ENCODE assay signal across 1 cellular context in the genomic region with DNA sequence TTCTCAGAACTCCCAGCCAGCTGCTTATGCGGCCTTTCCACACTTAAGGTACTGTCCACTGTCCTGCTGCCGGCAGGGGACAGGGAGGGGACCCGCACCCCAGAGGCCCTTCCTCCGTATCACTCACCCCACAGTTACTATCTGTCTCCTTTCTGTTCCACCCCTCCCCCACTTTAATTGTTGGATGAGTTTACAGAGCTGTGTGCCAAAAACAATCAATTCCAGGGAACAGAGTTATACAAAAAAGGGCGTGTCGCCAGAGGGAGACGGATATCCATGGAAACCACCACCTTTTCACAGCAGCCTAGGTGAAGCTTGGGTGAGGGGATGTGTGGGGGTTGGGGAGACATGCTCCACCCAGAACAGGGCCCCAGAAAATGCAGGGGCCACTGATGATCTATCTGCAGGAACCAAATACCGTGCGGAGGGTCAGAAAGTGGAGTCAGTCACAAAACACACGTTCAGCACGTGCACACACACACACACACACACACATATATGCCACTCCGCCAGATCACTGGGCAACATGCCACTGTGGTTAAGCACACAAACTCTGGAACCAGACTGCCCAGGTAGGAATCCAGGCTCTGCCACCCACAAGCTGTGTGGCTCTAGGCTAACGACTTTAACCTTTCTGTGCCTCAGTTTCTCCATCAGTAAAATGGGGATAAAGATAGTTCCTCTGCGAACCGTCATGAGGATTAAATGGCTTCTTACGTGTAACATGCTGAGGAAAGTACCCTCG.
TF ChIP-seq lines count a peak whose summit lies in the region.

No MANE protein-coding gene starts in this region.

TF ChIP-seq in H1, 55 proteins besides CTCF, POLR2A, EP300 and RAD21:
- TF ChIP-seq TAF1 (IDR thresholded peaks at IDR 0.05; ENCODE audit: low read depth, low read length) = no peak
- no peak for TF ChIP-seq FOSL1 (IDR thresholded peaks at IDR 0.05; ENCODE audit: insufficient read depth, low read depth, low read length)
- TF ChIP-seq NRF1 (IDR thresholded peaks at IDR 0.05; ENCODE audit: low read depth, low read length) = no peak
- no peak for TF ChIP-seq TCF12 (IDR thresholded peaks at IDR 0.05; ENCODE audit: low read depth, low read length)
- TF ChIP-seq ASH2L (IDR thresholded peaks at IDR 0.05; ENCODE audit: low read length) = no peak
- no peak for TF ChIP-seq CHD7 (IDR thresholded peaks at IDR 0.05; ENCODE audit: insufficient replicate concordance, low read length)
- no peak for TF ChIP-seq RFX5 (IDR thresholded peaks at IDR 0.05; ENCODE audit: borderline replicate concordance, low read depth, low read length)
- no peak for TF ChIP-seq SP1 (IDR thresholded peaks at IDR 0.05; ENCODE audit: low read depth, low read length)
TF ChIP-seq in H1: peak in this region for 0.
